Comparison of ENCODE assay signal across 9 cellular contexts in the genomic region with DNA sequence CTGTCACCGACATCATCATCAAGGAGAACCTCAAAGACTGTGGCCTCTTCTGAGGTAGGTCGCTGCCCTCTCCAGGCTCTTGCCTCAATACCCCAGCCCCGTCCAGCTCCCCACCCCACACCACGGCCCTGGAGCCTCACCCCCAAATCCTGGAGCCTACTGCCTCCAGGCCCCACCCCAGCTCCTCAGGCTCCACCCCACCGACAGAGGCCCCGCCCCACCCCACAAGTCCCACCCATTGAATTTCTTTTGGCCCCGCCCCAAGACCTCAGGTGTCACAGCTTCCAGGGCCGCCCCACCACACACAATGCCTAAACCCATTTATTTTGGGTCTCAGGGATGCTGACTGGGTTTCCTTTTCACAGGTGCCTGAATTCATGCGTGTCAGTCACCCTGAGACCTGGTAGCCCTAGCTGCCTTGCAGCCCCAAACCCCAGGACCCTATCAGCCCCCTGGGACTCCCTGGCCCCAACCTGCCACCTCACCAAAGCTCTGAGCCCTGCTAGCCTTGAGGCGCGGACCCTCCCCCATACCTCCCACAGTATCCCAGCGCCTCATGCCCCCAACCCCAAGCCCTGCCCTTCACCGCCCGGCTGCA. TPM values are rescaled to one million over a fixed set of nuclear protein-coding genes. Genes with fewer than 3 reads are reported as not detected.
A peak's percentile ranks its signal among the peaks of the same experiment; 100 is the strongest.
DNase-seq lines count a peak whose midpoint lies in the region; ATAC-seq and TF ChIP-seq lines count a peak whose summit lies in the region.
"Had no signal": no experiment of that assay in that cellular context is flagged by ENCODE, and none has a peak within 500 bp of the region (broad histone marks: within the 10 kb centered on the region; RNA-seq: fewer than 3 reads in every experiment).

No MANE protein-coding gene starts in this region.

- TF ChIP-seq RAD21 in SK-N-SH (IDR thresholded peaks at IDR 0.05; ENCODE audit: low read length) = no peak

- H2AFZ ChIP-seq in SK-N-SH (ENCODE audit: low read depth) = no peak overlapping the region

- peaks cover 51% of the 10 kb centered on the region for H3K27me3 ChIP-seq in SK-N-SH (ENCODE audit: insufficient read depth)

- peak overlapping the region; percentile 49; the same call in 1 of the 2 replicates for H3K4me2 ChIP-seq in SK-N-SH

- no peaks in the 10 kb centered on the region for H3K9me2 ChIP-seq in SK-N-SH

- in situ Hi-C loops in GM13977 (cut with MboI; ENCODE audit: low pct_unique_long_range_greater_than_20kb, low sequenced_read_pairs, unreplicated experiment) = no loop called here

- POLR2A ChIA-PET in SK-N-SH (lab: Yijun Ruan, JAX) = interaction anchor here (1.0 to 1.9 kb wide), 3 partner anchors 26 to 51 kb away, joined by 3 to 14 read pairs (median 4); no protein-coding TSS in a partner anchor

- peaks cover 0 to 17% of the 10 kb centered on the region in 2 experiments; a peak in 1 of 4 replicates for H3K4me1 ChIP-seq in SK-N-SH (ENCODE audit: control insufficient read depth in 1 of 2, insufficient read depth in 2 of 2, low read depth in 1 of 2, low read length in 1 of 2)

- peak overlapping the region; percentile 12 to 54; a peak in 3 of 4 replicates for H3K4me3 ChIP-seq in SK-N-SH (ENCODE audit: low read depth in 2 of 2, low read length in 1 of 2)
- peak overlapping the region; percentile 51 for H3K4me3 ChIP-seq in coronary artery

- H3K36me3 ChIP-seq in SK-N-SH (replicated peaks in 1 of 2; ENCODE audit: control insufficient read depth in 1 of 2, insufficient read depth in 2 of 2, low read length in 1 of 2) = no peaks in the 10 kb centered on the region

- intact Hi-C loops in sciatic nerve (cut with DNase I) = loop anchor here (2.0 kb wide), 1 partner anchor 30 kb away; no protein-coding TSS in a partner anchor

- H3K9ac ChIP-seq in SK-N-SH = no peak overlapping the region

- TF ChIP-seq CTCF in GM13977 (IDR thresholded peaks at IDR 0.05; ENCODE audit: extremely low read depth, insufficient read depth, missing control alignments) (no peak), SK-N-SH (IDR thresholded peaks at IDR 0.05) (no peak), coronary artery (IDR thresholded peaks at IDR 0.05) (no peak)

- 87% methylated on average over 8 of the region's 14 CpGs for WGBS in SK-N-SH (ENCODE audit: low lambda C conversion rate)

- CTCF ChIA-PET in SK-N-SH (lab: Yijun Ruan, JAX) = interaction anchor here (0.7 to 23.1 kb wide), 22 partner anchors 9 to 407 kb away, joined by 3 to 1375 read pairs (median 8); partner anchors contain the start of genes GNAI2, IFRD2, LSMEM2 and SEMA3B

- ATAC-seq in sciatic nerve (peak; percentile 40), GM21390 (IDR thresholded peaks at IDR 0.05; ENCODE audit: unreplicated experiment) (no peak), GM21381 (IDR thresholded peaks at IDR 0.05; ENCODE audit: unreplicated experiment) (no peak), HG03045 (IDR thresholded peaks at IDR 0.05; ENCODE audit: unreplicated experiment) (no peak)

- TF ChIP-seq EP300 in SK-N-SH (IDR thresholded peaks at IDR 0.05; ENCODE audit: borderline replicate concordance in 1 of 2, low read depth in 1 of 2, low read length in 1 of 2) = no peak

- no peaks in the 10 kb centered on the region for H3K79me2 ChIP-seq in SK-N-SH (ENCODE audit: insufficient read depth)

- H4K20me1 ChIP-seq in SK-N-SH (ENCODE audit: insufficient read depth) = no peaks in the 10 kb centered on the region

- peaks cover 4% of the 10 kb centered on the region for H3F3A ChIP-seq in SK-N-SH (replicated peaks; ENCODE audit: insufficient read depth)

- H3K9me3 ChIP-seq in SK-N-SH = no peaks in the 10 kb centered on the region

- DNase-seq in GM13977 (ENCODE audit: low spot score) (peak; percentile 73), SK-N-SH (peak; percentile 87), coronary artery (ENCODE audit: low spot score) (no peak), sciatic nerve (ENCODE audit: low spot score) (no peak), DMS114 treated with DMSO at 0.1 percent for 48 hours (lab: John Stamatoyannopoulos, UW; ENCODE audit: unreplicated experiment) (no peak)

- H3K27ac ChIP-seq in SK-N-SH (ENCODE audit: low read depth in 2 of 2, low read length in 1 of 2) (no peak overlapping the region), coronary artery (no peak overlapping the region)

TF ChIP-seq in SK-N-SH, 30 proteins besides CTCF, POLR2A, EP300 and RAD21:
- no peak for TF ChIP-seq USF1 (IDR thresholded peaks at IDR 0.05; ENCODE audit: borderline replicate concordance, low read depth)
- no peak for TF ChIP-seq NRF1 (IDR thresholded peaks at IDR 0.05; ENCODE audit: low read depth, low read length)
- TF ChIP-seq, protein P1, sequence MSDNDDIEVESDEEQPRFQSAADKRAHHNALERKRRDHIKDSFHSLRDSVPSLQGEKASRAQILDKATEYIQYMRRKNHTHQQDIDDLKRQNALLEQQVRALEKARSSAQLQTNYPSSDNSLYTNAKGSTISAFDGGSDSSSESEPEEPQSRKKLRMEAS (IDR thresholded peaks at IDR 0.05; ENCODE audit: low read depth) = no peak
- TF ChIP-seq YY1 (IDR thresholded peaks at IDR 0.05; ENCODE audit: low read depth) = no peak
- TF ChIP-seq, protein P2, sequence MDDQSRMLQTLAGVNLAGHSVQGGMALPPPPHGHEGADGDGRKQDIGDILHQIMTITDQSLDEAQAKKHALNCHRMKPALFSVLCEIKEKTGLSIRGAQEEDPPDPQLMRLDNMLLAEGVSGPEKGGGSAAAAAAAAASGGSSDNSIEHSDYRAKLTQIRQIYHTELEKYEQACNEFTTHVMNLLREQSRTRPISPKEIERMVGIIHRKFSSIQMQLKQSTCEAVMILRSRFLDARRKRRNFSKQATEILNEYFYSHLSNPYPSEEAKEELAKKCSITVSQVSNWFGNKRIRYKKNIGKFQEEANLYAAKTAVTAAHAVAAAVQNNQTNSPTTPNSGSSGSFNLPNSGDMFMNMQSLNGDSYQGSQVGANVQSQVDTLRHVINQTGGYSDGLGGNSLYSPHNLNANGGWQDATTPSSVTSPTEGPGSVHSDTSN (IDR thresholded peaks at IDR 0.05) = no peak
- no peak for TF ChIP-seq USF2 (IDR thresholded peaks at IDR 0.05; ENCODE audit: borderline replicate concordance, low read depth, low read length)
- no peak for TF ChIP-seq MEF2A (IDR thresholded peaks at IDR 0.05; ENCODE audit: borderline replicate concordance, low read depth)

RNA-seq across cellular contexts. Expression of gene GNAT1, which starts 3.6 kb away (rescaled TPM):
- polyA plus RNA-seq in SK-N-SH (2012; rRNA removed) = not detected in 2 replicates
- polyA plus RNA-seq in SK-N-SH (2012; cell fraction: cytosol; rRNA removed) = not detected in 2 replicates
- polyA plus RNA-seq in SK-N-SH (2012; cell fraction: nucleus; rRNA removed) = 0.12 TPM in 1 of 2 replicates, not detected in the other
- total RNA-seq in sciatic nerve = not detected
- total RNA-seq: urinary bladder had no signal
- polyA plus RNA-seq: urinary bladder had no signal

RNA-seq across cellular contexts. Expression of gene SLC38A3, which starts 10.1 kb away (rescaled TPM):
- 0.84 and 0.89 TPM in 2 replicates for polyA plus RNA-seq in SK-N-SH (2012; rRNA removed)
- 0.15 and 0.29 TPM in 2 replicates for polyA plus RNA-seq in SK-N-SH (2012; cell fraction: cytosol; rRNA removed)
- 1.6 and 2.0 TPM in 2 replicates for polyA plus RNA-seq in SK-N-SH (2012; cell fraction: nucleus; rRNA removed)
- total RNA-seq in sciatic nerve = 2.5 TPM

RNA-seq across cellular contexts. Expression of gene SEMA3F, which starts 39.9 kb away (rescaled TPM):
- 23.9 and 30.4 TPM in 2 replicates for polyA plus RNA-seq in SK-N-SH (2012; rRNA removed)
- 15.5 and 23.2 TPM in 2 replicates for polyA plus RNA-seq in SK-N-SH (2012; cell fraction: cytosol; rRNA removed)
- polyA plus RNA-seq in SK-N-SH (2012; cell fraction: nucleus; rRNA removed) = 32.9 and 38.3 TPM in 2 replicates
- total RNA-seq in sciatic nerve = 29.3 TPM

RNA-seq across cellular contexts. Expression of gene GNAI2, which starts 41.0 kb away (rescaled TPM):
- 641 and 649 TPM in 2 replicates for polyA plus RNA-seq in SK-N-SH (2012; rRNA removed)
- 388 and 495 TPM in 2 replicates for polyA plus RNA-seq in SK-N-SH (2012; cell fraction: cytosol; rRNA removed)
- 361 and 439 TPM in 2 replicates for polyA plus RNA-seq in SK-N-SH (2012; cell fraction: nucleus; rRNA removed)
- total RNA-seq in sciatic nerve = 313 TPM

Comparison
In these comparisons a context has a peak if more than half of its experiments do, and no peak if none do; other contexts are left out.
1. DNase-seq: peak in GM13977 (single experiment) and SK-N-SH (single experiment); none in coronary artery (single experiment), sciatic nerve (single experiment) and DMS114 treated with DMSO at 0.1 percent for 48 hours (single experiment).